8 cellular contexts compared by ENCODE assay signal in genomic region chr7:55887786-55888185, GRCh38. TPM values are rescaled to one million over a fixed set of nuclear protein-coding genes. Genes with fewer than 3 reads are reported as not detected.
DNase-seq lines count a peak whose midpoint lies in the region; ATAC-seq, FAIRE-seq and TF ChIP-seq lines count a peak whose summit lies in the region.

No MANE protein-coding gene starts in this region.

- no TSS peak for BruUV-seq in K562 (replicated peaks; lab: Mats Ljungman, UMichigan)

- no peak for TF ChIP-seq RAD21 in K562 (CRISPR knock-in tag; conservative IDR thresholded peaks at IDR 0.05 in 1 of 2, IDR thresholded peaks at IDR 0.05 in 1 of 2)

- H3K36me3 ChIP-seq in K562 (ENCODE audit: control insufficient read depth, insufficient read depth, low read length): no peaks in the 10 kb centered on the region
- H3K36me3 ChIP-seq in right lobe of liver: no peaks in the 10 kb centered on the region

- TF ChIP-seq POLR2A in K562 (conservative IDR thresholded peaks at IDR 0.05) (no peak), right lobe of liver (IDR thresholded peaks at IDR 0.05) (no peak)

- CTCF ChIA-PET in K562 (lab: Yijun Ruan, JAX; ENCODE audit: low intra/inter-chr PET ratio): no interaction called here

- H3K4me3 Mint-ChIP-seq in type B pancreatic cell: peak overlapping the region; percentile 97

- POLR2A ChIA-PET in K562 (lab: Yijun Ruan, JAX): no interaction called here

- no peak for ATAC-seq in K562
- ATAC-seq in right lobe of liver: no peak
- ATAC-seq in GM18870 (IDR thresholded peaks at IDR 0.05; ENCODE audit: unreplicated experiment): no peak
- no peak for ATAC-seq in HG02759 (IDR thresholded peaks at IDR 0.05; ENCODE audit: unreplicated experiment)

- no peak for FAIRE-seq in K562 (lab: Jason Lieb, UNC)

- TF ChIP-seq EP300 in K562 (IDR thresholded peaks at IDR 0.05; ENCODE audit: low read length): no peak

- H3K9me3 Mint-ChIP-seq in type B pancreatic cell: no peaks in the 10 kb centered on the region

- peak overlapping the region; percentile 64; the same call in 2 of the 3 replicates for H3K27ac ChIP-seq in K562 (ENCODE audit: extremely low read depth, low read depth, low read length)
- H3K27ac ChIP-seq in right lobe of liver: peak overlapping the region in 1 of 3 donors; percentile 55

- H3K27ac Mint-ChIP-seq in type B pancreatic cell: peak overlapping the region; percentile 89

- H3K79me2 ChIP-seq in K562 (ENCODE audit: control insufficient read depth, insufficient read depth, low read length): no peaks in the 10 kb centered on the region

- H3K9me1 ChIP-seq in K562 (ENCODE audit: control insufficient read depth, insufficient read depth, low read length): no peaks in the 10 kb centered on the region

- no peak for TF ChIP-seq CTCF in K562 (IDR thresholded peaks at IDR 0.05 in 2 of 3, conservative IDR thresholded peaks at IDR 0.05 in 1 of 3; ENCODE audit: insufficient read depth in 2 of 3, low read depth in 1 of 3, low read length in 3 of 3)
- no peak for TF ChIP-seq CTCF in right lobe of liver (IDR thresholded peaks at IDR 0.05)
- no peak for TF ChIP-seq CTCF in type B pancreatic cell (conservative IDR thresholded peaks at IDR 0.05)

- H2AFZ ChIP-seq in K562 (ENCODE audit: low read depth, low read length): peak overlapping the region; percentile 97

- DNase-seq in NCI-H1417 (lab: John Stamatoyannopoulos, UW) (peak; percentile 41 to 62 (median 48)), NCI-H1417 treated with DMSO at 0.1 percent for 48 hours (lab: John Stamatoyannopoulos, UW) (no peak), NAMALWA (ENCODE audit: low spot score) (peak; percentile 28), K562 (ENCODE audit: extremely low read depth in 1 of 4, low spot score in 3 of 4) (peak; percentile 16 to 49 (median 36)), right lobe of liver (no peak), type B pancreatic cell (ENCODE audit: extremely low spot score, unreplicated experiment) (no peak)

- peaks cover 3% of the 10 kb centered on the region for H3K36me3 Mint-ChIP-seq in type B pancreatic cell

- in situ Hi-C loops in K562 (cut with MboI): no loop called here

- H3K9ac ChIP-seq in K562 (ENCODE audit: insufficient read depth in 1 of 2, low read depth in 2 of 2, low read length in 2 of 2): peak overlapping the region; percentile 62 to 77; a peak in 3 of 4 replicates

- H3K27me3 ChIP-seq in K562 (ENCODE audit: control insufficient read depth in 2 of 2, insufficient read depth in 2 of 2, low read length in 2 of 2): peaks cover 9 to 15% of the 10 kb centered on the region in 2 experiments; a peak in 4 of 5 replicates
- H3K27me3 ChIP-seq in right lobe of liver: no peaks in the 10 kb centered on the region

- WGBS in K562 (ENCODE audit: insufficient coverage, low coverage, missing lambda C conversion rate): 1% methylated on average over 7 of the region's 45 CpGs
- 3% methylated on average over 5 of the region's 45 CpGs for whole genome bisulfite sequencing in right lobe of liver (ENCODE audit: insufficient coverage, low coverage, low lambda C conversion rate, missing lambda C conversion rate)

- H3K4me1 Mint-ChIP-seq in type B pancreatic cell (ENCODE audit: unreplicated experiment): no peaks in the 10 kb centered on the region

- intact Hi-C loops in K562 (cut with micrococcal nuclease): no loop called here
- intact Hi-C loops in right lobe of liver (cut with DNase I): no loop called here

- no peaks in the 10 kb centered on the region for H4K20me1 ChIP-seq in K562 (replicated peaks; ENCODE audit: control insufficient read depth, insufficient read depth, low read length)

- no peaks in the 10 kb centered on the region for H3K9me3 ChIP-seq in K562 (replicated peaks; ENCODE audit: control insufficient read depth, insufficient read depth, low read depth, low read length)
- H3K9me3 ChIP-seq in right lobe of liver: no peaks in the 10 kb centered on the region

- peaks cover 0 to 2% of the 10 kb centered on the region in 2 experiments; a peak in 2 of 5 replicates for H3K4me1 ChIP-seq in K562 (replicated peaks in 1 of 2; ENCODE audit: control insufficient read depth in 2 of 2, insufficient read depth in 2 of 2, low read length in 2 of 2)
- no peaks in the 10 kb centered on the region for H3K4me1 ChIP-seq in right lobe of liver

- H3K4me3 ChIP-seq in K562: peak overlapping the region; percentile 46
- peak overlapping the region; percentile 34 to 58 (median 40) for H3K4me3 ChIP-seq in right lobe of liver

- H3K4me2 ChIP-seq in K562 (ENCODE audit: insufficient read depth, low read length): peak overlapping the region; percentile 68; the same call in 1 of the 2 replicates

- peaks cover 5% of the 10 kb centered on the region for H3K27me3 Mint-ChIP-seq in type B pancreatic cell

TF ChIP-seq in K562, 482 proteins besides CTCF, POLR2A, EP300 and RAD21 (continues in another document):
- TF ChIP-seq VEZF1 (CRISPR knock-in tag; IDR thresholded peaks at IDR 0.05): 0 out of 2 replicates have a peak, but pooled peaks have one; percentile 37
- TF ChIP-seq, protein P1, sequence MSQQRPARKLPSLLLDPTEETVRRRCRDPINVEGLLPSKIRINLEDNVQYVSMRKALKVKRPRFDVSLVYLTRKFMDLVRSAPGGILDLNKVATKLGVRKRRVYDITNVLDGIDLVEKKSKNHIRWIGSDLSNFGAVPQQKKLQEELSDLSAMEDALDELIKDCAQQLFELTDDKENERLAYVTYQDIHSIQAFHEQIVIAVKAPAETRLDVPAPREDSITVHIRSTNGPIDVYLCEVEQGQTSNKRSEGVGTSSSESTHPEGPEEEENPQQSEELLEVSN (IDR thresholded peaks at IDR 0.05; ENCODE audit: borderline replicate concordance in 1 of 2, extremely low read depth in 1 of 2, insufficient read depth in 1 of 2, insufficient read length in 1 of 2, low read depth in 1 of 2, low read length in 1 of 2, poor library complexity in 1 of 2, severe bottlenecking in 1 of 2): peak in 1 of 2 experiments; percentile 20
- no peak for TF ChIP-seq NCOA4 (IDR thresholded peaks at IDR 0.05; ENCODE audit: partially characterized antibody)

RNA-seq across cellular contexts. Expression of gene ZNF713, which starts 0.5 kb away (rescaled TPM):
- total RNA-seq in K562 (2011; cell fraction: chromatin; rRNA removed; ENCODE audit: low replicate concordance): 3.5 and 5.6 TPM in 2 replicates
- 1.7 and 2.1 TPM in 2 replicates for total RNA-seq in K562 (2011; cell fraction: nucleolus; rRNA removed)
- total RNA-seq in K562 (2011; cell fraction: nucleoplasm; rRNA removed): 3.6 and 6.4 TPM in 2 replicates
- total RNA-seq in K562 (2014; rRNA removed) (0.32 and 0.73 TPM in 2 replicates), K562 (2014; rRNA removed; fragmentation: Illumina TruSeq; extraction: Trizol) (1.4 and 1.6 TPM in 2 replicates), K562 (2015; rRNA removed; fragmentation: Illumina TruSeq; extraction: Trizol) (1.1 and 1.5 TPM in 2 replicates), K562 (2021) (1.2 and 1.6 TPM in 2 replicates), right lobe of liver (1 to 10 TPM in 4 of 6 experiments, under 1 TPM in 2; 0.87 to 2.5 (median 1.1) TPM), type B pancreatic cell (ENCODE audit: low replicate concordance) (4.7 and 6.4 TPM in 2 replicates)
- polyA plus RNA-seq in K562 (2011; rRNA removed) (0.95 and 1.8 TPM in 2 replicates), K562 (2014; fragmentation: Illumina TruSeq; extraction: Trizol) (0.46 and 1.1 TPM in 2 replicates), K562 (2014; fragmentation: Nextera tagmentation; extraction: Ambion mirVana) (under 1 TPM; 0.13 to 0.29 TPM), K562 (2014; rRNA removed) (0.69 and 0.96 TPM in 2 replicates)
- 0.46 and 0.90 TPM in 2 replicates for polyA plus RNA-seq in K562 (2011; cell fraction: cytosol; rRNA removed)
- 1.3 and 1.7 TPM in 2 replicates for polyA plus RNA-seq in K562 (2011; cell fraction: nucleus; rRNA removed)
- polyA plus RNA-seq in K562 (2012): 0.73 and 0.86 TPM in 2 replicates
- polyA minus RNA-seq in K562 (2011; rRNA and poly(A)+ RNA removed): 2.7 and 3.6 TPM in 2 replicates
- polyA minus RNA-seq in K562 (2011; cell fraction: cytosol; rRNA and poly(A)+ RNA removed): 0.67 and 0.73 TPM in 2 replicates
- 1.2 and 1.4 TPM in 2 replicates for polyA minus RNA-seq in K562 (2011; cell fraction: nucleus; rRNA and poly(A)+ RNA removed)

RNA-seq across cellular contexts. Expression of gene SEPTIN14, which starts 25.2 kb away (rescaled TPM):
- total RNA-seq in K562 (2011; cell fraction: chromatin; rRNA removed; ENCODE audit: low replicate concordance): not detected in 2 replicates
- not detected in 2 replicates for total RNA-seq in K562 (2011; cell fraction: nucleolus; rRNA removed)
- not detected in 2 replicates for total RNA-seq in K562 (2011; cell fraction: nucleoplasm; rRNA removed)
- total RNA-seq in K562 (2014; rRNA removed): not detected in 2 replicates
- total RNA-seq in K562 (2014; rRNA removed; fragmentation: Illumina TruSeq; extraction: Trizol): 0.03 and 0.04 TPM in 2 replicates
- 0.04 TPM in 1 of 2 replicates, not detected in the other for total RNA-seq in K562 (2015; rRNA removed; fragmentation: Illumina TruSeq; extraction: Trizol)
- total RNA-seq in K562 (2021): 0.04 TPM in 2 replicates
- polyA plus RNA-seq in K562 (2011; rRNA removed): 0.10 TPM in 1 of 2 replicates, not detected in the other
- 0.03 TPM in 1 of 2 replicates, not detected in the other for polyA plus RNA-seq in K562 (2011; cell fraction: cytosol; rRNA removed)
- polyA plus RNA-seq in K562 (2011; cell fraction: nucleus; rRNA removed): not detected in 2 replicates
- 0.04 and 0.07 TPM in 2 replicates for polyA plus RNA-seq in K562 (2012)
- polyA plus RNA-seq in K562 (2014; fragmentation: Illumina TruSeq; extraction: Trizol): 0.04 TPM in 2 replicates
- under 1 TPM; 0.04 to 0.06 TPM for polyA plus RNA-seq in K562 (2014; fragmentation: Nextera tagmentation; extraction: Ambion mirVana)
- 0.07 and 0.13 TPM in 2 replicates for polyA plus RNA-seq in K562 (2014; rRNA removed)
- not detected in 2 replicates for polyA minus RNA-seq in K562 (2011; rRNA and poly(A)+ RNA removed)
- polyA minus RNA-seq in K562 (2011; cell fraction: cytosol; rRNA and poly(A)+ RNA removed): not detected in 2 replicates
- not detected in 2 replicates for polyA minus RNA-seq in K562 (2011; cell fraction: nucleus; rRNA and poly(A)+ RNA removed)
- not detected for total RNA-seq in right lobe of liver
- total RNA-seq in type B pancreatic cell (ENCODE audit: low replicate concordance): 0.07 TPM in 1 of 2 replicates, not detected in the other

Comparison
In these comparisons a context has a peak if more than half of its experiments do, and no peak if none do; other contexts are left out.
1. DNase-seq: peak in NCI-H1417 (3 of 3), NAMALWA (single experiment) and K562 (4 of 4); none in NCI-H1417 treated with DMSO at 0.1 percent for 48 hours (single experiment), right lobe of liver (0 of 3) and type B pancreatic cell (single experiment).